26 cellular contexts compared by ENCODE assay signal in genomic region chr1:240658312-240658975, GRCh38. TPM values are rescaled to one million over a fixed set of nuclear protein-coding genes. Genes with fewer than 3 reads are reported as not detected.
DNase-seq lines count a peak whose midpoint lies in the region; ATAC-seq and TF ChIP-seq lines count a peak whose summit lies in the region.
"Had no signal": no experiment of that assay in that cellular context is flagged by ENCODE, and none has a peak within 500 bp of the region (broad histone marks: within the 10 kb centered on the region; RNA-seq: fewer than 3 reads in every experiment).

No MANE protein-coding gene starts in this region.

- H3K4me3 ChIP-seq in AG04450 (ENCODE audit: low read depth, low read length), result peak overlapping the region; percentile 25; the same call in 1 of the 2 replicates
- H3K4me3 ChIP-seq in fibroblast of the aortic adventitia (ENCODE audit: low read depth, low read length), result no peak overlapping the region
- no peak overlapping the region for H3K4me3 ChIP-seq in esophagus squamous epithelium
- H3K4me3 ChIP-seq: HAP-1, right atrium auricular region had no signal

- H3K9me3 ChIP-seq in AG04450 (ENCODE audit: control insufficient read depth, insufficient read depth, low read length) (0 out of 2 replicates have a peak, but pooled peaks cover 4% of the 10 kb centered on the region), esophagus squamous epithelium (peaks cover 0 to 14% (median 3%) of the 10 kb centered on the region in 3 donors)
- H3K9me3 ChIP-seq: HAP-1, right atrium auricular region had no signal

- TF ChIP-seq CTCF in AG04450 (IDR thresholded peaks at IDR 0.05; ENCODE audit: low read depth, low read length), result no peak
- no peak for TF ChIP-seq CTCF in fibroblast of the aortic adventitia (IDR thresholded peaks at IDR 0.05; ENCODE audit: insufficient read depth, low read length)
- TF ChIP-seq CTCF in esophagus squamous epithelium (IDR thresholded peaks at IDR 0.05), result no peak

- peak overlapping the region; percentile 62 for H3K27ac ChIP-seq in AG04450 (ENCODE audit: low read depth, low read length)
- H3K27ac ChIP-seq in esophagus squamous epithelium, result no peak overlapping the region
- H3K27ac ChIP-seq: epithelial cell of prostate, right atrium auricular region had no signal

- H3K36me3 ChIP-seq in esophagus squamous epithelium, result no peaks in the 10 kb centered on the region
- H3K36me3 ChIP-seq: HAP-1, right atrium auricular region had no signal

- DNase-seq in AG04450 (ENCODE audit: low read depth, low spot score) (peak; percentile 45), H4 (ENCODE audit: low spot score) (peak; percentile 28), fibroblast of the aortic adventitia (ENCODE audit: low read depth) (peak; percentile 46), NCI-H2227 (lab: John Stamatoyannopoulos, UW; ENCODE audit: unreplicated experiment) (no peak), NCI-H526 (lab: John Stamatoyannopoulos, UW) (no peak), esophagus squamous epithelium (lab: John Stamatoyannopoulos, UW) (no peak)
- DNase-seq in activated CD4-positive, alpha-beta T cell treated with anti-CD3 and anti-CD28 coated beads for 1 hour, result no peak
- DNase-seq: activated CD4-positive, alpha-beta T cell treated with anti-CD3 and anti-CD28 coated beads, Interleukin-2, amount 10 ng/mL, durations not matched to agents 7 days and 5 days; activated CD8-positive, alpha-beta memory T cell treated with anti-CD3 and anti-CD28 coated beads, Interleukin-2, amount 50 U/mL, for 4 hours; activated effector memory CD4-positive, alpha-beta T cell treated with Interleukin-2 at 50 U/mL for 16 hours; AML-193; CD8-positive, alpha-beta memory T cell; central memory CD4-positive, alpha-beta T cell; DMS53; naive B cell; NCI-H1417 treated with DMSO at 0.1 percent for 48 hours; NCI-H2171; NCI-H69; occipital lobe had no signal

- TF ChIP-seq POLR2A in esophagus squamous epithelium (IDR thresholded peaks at IDR 0.05), result no peak

- POLR2A ChIA-PET in AG04450 (lab: Yijun Ruan, JAX), result interaction anchor here (0.8 to 1.0 kb wide), 2 partner anchors 14 to 33 kb away, joined by 3 to 4 read pairs; no protein-coding TSS in a partner anchor

- H3K4me1 ChIP-seq in esophagus squamous epithelium, result no peaks in the 10 kb centered on the region
- H3K4me1 ChIP-seq: HAP-1, right atrium auricular region had no signal

- ATAC-seq in SK-N-SH treated with all-trans-retinoic acid at 6 μM for 48 hours, result peak; percentile 72
- ATAC-seq: Right ventricle myocardium inferior had no signal

- CTCF ChIA-PET in AG04450 (lab: Charles Lee), result interaction anchor here (1.3 kb wide), 1 partner anchor 470 kb away, joined by 4 read pairs; no protein-coding TSS in a partner anchor

- no peaks in the 10 kb centered on the region for H3K27me3 ChIP-seq in AG04450 (ENCODE audit: control insufficient read depth, insufficient read depth, low read length)
- no peaks in the 10 kb centered on the region for H3K27me3 ChIP-seq in esophagus squamous epithelium
- H3K27me3 ChIP-seq: right atrium auricular region had no signal

- intact Hi-C loops in esophagus squamous epithelium (cut with DNase I), result no loop called here

- WGBS in esophagus squamous epithelium, 2 donors, result 62 to 65% methylated on average over 11 to 12 of the region's 12 CpGs

TF ChIP-seq in SK-N-SH treated with all-trans-retinoic acid at 6 μM for 48 hours, 23 proteins besides CTCF, POLR2A, EP300 and RAD21:
- TF ChIP-seq ZFP3 (CRISPR knock-in tag; IDR thresholded peaks at IDR 0.05) (no peak), TCF4 (CRISPR knock-in tag; IDR thresholded peaks at IDR 0.05; ENCODE audit: borderline replicate concordance) (no peak), BACH2 (CRISPR knock-in tag; IDR thresholded peaks at IDR 0.05; ENCODE audit: borderline replicate concordance) (no peak), RARB (CRISPR knock-in tag; IDR thresholded peaks at IDR 0.05) (no peak), ISL1 (CRISPR knock-in tag; IDR thresholded peaks at IDR 0.05) (no peak), ZNF8 (CRISPR knock-in tag; IDR thresholded peaks at IDR 0.05) (no peak), PPARA (CRISPR knock-in tag; IDR thresholded peaks at IDR 0.05; ENCODE audit: borderline replicate concordance) (no peak), ESRRG (CRISPR knock-in tag; IDR thresholded peaks at IDR 0.05) (no peak), ZNF70 (CRISPR knock-in tag; IDR thresholded peaks at IDR 0.05) (no peak), CSRNP3 (CRISPR knock-in tag; IDR thresholded peaks at IDR 0.05) (no peak), TOX (CRISPR knock-in tag; IDR thresholded peaks at IDR 0.05; ENCODE audit: borderline replicate concordance) (no peak), ARNTL (CRISPR knock-in tag; IDR thresholded peaks at IDR 0.05; ENCODE audit: borderline replicate concordance, low read depth) (no peak)
TF ChIP-seq in SK-N-SH treated with all-trans-retinoic acid at 6 μM for 48 hours: peak in this region for 0.

RNA-seq across cellular contexts. Expression of gene GREM2, which starts 46.5 kb away (rescaled TPM):
- 2.1 and 2.3 TPM in 2 replicates for polyA plus RNA-seq in AG04450 (2011; rRNA removed)
- 0.97 and 1.1 TPM in 2 replicates for polyA minus RNA-seq in AG04450 (2011; rRNA and poly(A)+ RNA removed)
- total RNA-seq in H4 (2014; rRNA removed; shearing (Covaris generic)), result 0.08 and 0.66 TPM in 2 replicates
- total RNA-seq in fibroblast of the aortic adventitia (ENCODE audit: low replicate concordance) (2.0 and 26.8 TPM in 2 replicates), esophagus squamous epithelium (1 to 10 TPM in 1 of 4 donors, under 1 TPM in 3; 0.45 to 8.8 (median 0.74) TPM)
- total RNA-seq: CD8-positive, alpha-beta memory T cell; glomerular endothelial cell; OCI-LY7; right atrium auricular region; Right ventricle myocardium inferior had no signal

Comparison
In these comparisons a context has a peak if more than half of its experiments do, and no peak if none do; other contexts are left out.
1. DNase-seq: peak in AG04450 (single experiment), H4 (single experiment) and fibroblast of the aortic adventitia (single experiment); none in NCI-H2227 (single experiment), NCI-H526 (0 of 2), activated CD4-positive, alpha-beta T cell treated with anti-CD3 and anti-CD28 coated beads for 1 hour (single experiment) and esophagus squamous epithelium (single experiment).